ENCODE assay signal across 14 cellular contexts in genomic region chr18:10020176-10020575, GRCh38.
DNase-seq lines count a peak whose midpoint lies in the region; ATAC-seq and TF ChIP-seq lines count a peak whose summit lies in the region.
"Had no signal": no experiment of that assay in that cellular context is flagged by ENCODE, and none has a peak within 500 bp of the region (broad histone marks: within the 10 kb centered on the region; RNA-seq: fewer than 3 reads in every experiment).

No MANE protein-coding gene starts in this region.

- H3K36me3 ChIP-seq in A673 (ENCODE audit: insufficient read depth, low read length, poor library complexity, severe bottlenecking), result no peaks in the 10 kb centered on the region
- no peaks in the 10 kb centered on the region for H3K36me3 ChIP-seq in stomach
- H3K36me3 ChIP-seq: MG63, suprapubic skin had no signal

- CTCF ChIA-PET in A673 (lab: Charles Lee), result no interaction called here

- peaks cover 27% of the 10 kb centered on the region for H3K4me1 ChIP-seq in A673 (ENCODE audit: insufficient read depth, low read length, poor library complexity, severe bottlenecking)
- H3K4me1 ChIP-seq in stomach, result peaks cover 9 to 22% (median 16%) of the 10 kb centered on the region in 4 donors
- H3K4me1 ChIP-seq: A549 had no signal

- BruUV-seq in A673 (replicated peaks; lab: Mats Ljungman, UMichigan), result no TSS peak

- H3K27ac ChIP-seq in A673 (ENCODE audit: low read depth, low read length, poor library complexity, severe bottlenecking), result no peak overlapping the region
- no peak overlapping the region for H3K27ac ChIP-seq in stomach
- H3K27ac ChIP-seq: A549, suprapubic skin had no signal

- no peak for TF ChIP-seq CTCF in A673 (conservative IDR thresholded peaks at IDR 0.05; ENCODE audit: low read depth, low read length)
- no peak for TF ChIP-seq CTCF in LNCaP clone FGC (IDR thresholded peaks at IDR 0.05; ENCODE audit: control insufficient read depth, extremely low read depth, insufficient read depth)
- no peak for TF ChIP-seq CTCF in epithelial cell of esophagus (IDR thresholded peaks at IDR 0.05; ENCODE audit: insufficient read depth, low read depth, low read length, missing control alignments)
- TF ChIP-seq CTCF in stomach (IDR thresholded peaks at IDR 0.05), result no peak

- TF ChIP-seq EP300 in stomach (IDR thresholded peaks at IDR 0.05), result no peak

- H3K9me3 ChIP-seq in A673 (ENCODE audit: low read depth, low read length, poor library complexity, severe bottlenecking) (no peaks in the 10 kb centered on the region), stomach (no peaks in the 10 kb centered on the region)
- H3K9me3 ChIP-seq: A549, MG63, suprapubic skin had no signal

- no peaks in the 10 kb centered on the region for H3K27me3 ChIP-seq in A673 (replicated peaks; ENCODE audit: insufficient read depth, low read depth, low read length, poor library complexity)
- no peaks in the 10 kb centered on the region for H3K27me3 ChIP-seq in stomach
- H3K27me3 ChIP-seq: MG63, suprapubic skin had no signal

- WGBS in stomach, 5 donors, result 27 to 42% (median 30%) methylated on average over 6 of the region's 6 CpGs

- no peak overlapping the region for H3K4me3 ChIP-seq in A673 (ENCODE audit: low read depth, low read length, poor library complexity, severe bottlenecking)
- H3K4me3 ChIP-seq in LNCaP clone FGC (ENCODE audit: low read depth, low read length), result no peak overlapping the region
- no peak overlapping the region for H3K4me3 ChIP-seq in epithelial cell of esophagus (ENCODE audit: low read length)
- H3K4me3 ChIP-seq in stomach, result no peak overlapping the region
- H3K4me3 ChIP-seq: A549, MG63, suprapubic skin had no signal

- POLR2A ChIA-PET in A673 (lab: Charles Lee; ENCODE audit: low non-redundant PET), result no interaction called here

- intact Hi-C loops in A673 (cut with micrococcal nuclease; ENCODE audit: unreplicated experiment) (no loop called here), stomach (cut with DNase I; ENCODE audit: low total_unique reads) (no loop called here), left colon (cut with DNase I, micrococcal nuclease) (no loop called here)

- no peak for TF ChIP-seq POLR2A in stomach (IDR thresholded peaks at IDR 0.05)

- DNase-seq in A673 (ENCODE audit: low spot score) (peak; percentile 76), LNCaP clone FGC (ENCODE audit: low read depth) (peak; percentile 81), NCI-H345 (lab: John Stamatoyannopoulos, UW) (peak; percentile 92), epithelial cell of esophagus (ENCODE audit: low read depth) (peak; percentile 76), stomach (no peak), left colon (no peak)
- DNase-seq: activated B cell treated with CpG ODN at 0.5 μM for 24 hours; activated T-cell treated with anti-CD3 and anti-CD28 coated beads, Interleukin-2, amount 50 U/mL, for 72 hours; MG63; Right ventricle myocardium superior had no signal

- ATAC-seq in HG03045 (IDR thresholded peaks at IDR 0.05; ENCODE audit: unreplicated experiment), result no peak
- no peak for ATAC-seq in GM21717 (IDR thresholded peaks at IDR 0.05; ENCODE audit: unreplicated experiment)
- no peak for ATAC-seq in left colon
- ATAC-seq: A549; activated T-cell treated with anti-CD3 and anti-CD28 coated beads, Interleukin-2, amount 50 U/mL, for 72 hours had no signal

Comparison
In these comparisons a context has a peak if more than half of its experiments do, and no peak if none do; other contexts are left out.
1. DNase-seq: peak in A673 (single experiment), LNCaP clone FGC (single experiment), NCI-H345 (single experiment) and epithelial cell of esophagus (single experiment); none in stomach (single experiment) and left colon (0 of 2).